In genomic region chr11:15843309-15843857, GRCh38 we compare ENCODE assay signal across 10 cellular contexts.
DNase-seq lines count a peak whose midpoint lies in the region; ATAC-seq and TF ChIP-seq lines count a peak whose summit lies in the region.
"Had no signal": no experiment of that assay in that cellular context is flagged by ENCODE, and none has a peak within 500 bp of the region (broad histone marks: within the 10 kb centered on the region; RNA-seq: fewer than 3 reads in every experiment).

No MANE protein-coding gene starts in this region.

- H3K4me1 Mint-ChIP-seq in chondrocyte (ENCODE audit: low read depth), result peaks cover 36% of the 10 kb centered on the region
- H3K4me1 Mint-ChIP-seq in naive thymus-derived CD8-positive, alpha-beta T cell, result no peaks in the 10 kb centered on the region

- H3K27ac Mint-ChIP-seq in chondrocyte (ENCODE audit: unreplicated experiment), result peak overlapping the region; percentile 71
- no peak overlapping the region for H3K27ac Mint-ChIP-seq in naive thymus-derived CD8-positive, alpha-beta T cell

- H3K4me3 Mint-ChIP-seq in chondrocyte (ENCODE audit: unreplicated experiment), result no peak overlapping the region
- H3K4me3 Mint-ChIP-seq in naive thymus-derived CD8-positive, alpha-beta T cell, result no peak overlapping the region

- DNase-seq in COR-L47 (lab: John Stamatoyannopoulos, UW) (peak; percentile 60), NCI-H2107 treated with DMSO at 0.1 percent for 48 hours (lab: John Stamatoyannopoulos, UW; ENCODE audit: unreplicated experiment) (peak; percentile 92), chondrocyte (ENCODE audit: low spot score) (no peak), myocyte (ENCODE audit: low read depth) (peak; percentile 22), NAMALWA (ENCODE audit: low spot score) (no peak)
- DNase-seq in naive thymus-derived CD8-positive, alpha-beta T cell, result no peak
- no peak for DNase-seq in NK-92 treated with Interleukin-12 subunit alpha and Interleukin-12 subunit beta, amount 100 ng/mL, for 24 hours (lab: John Stamatoyannopoulos, UW)
- DNase-seq: NCI-H2171, T-helper 2 cell had no signal

- no peak for TF ChIP-seq CTCF in chondrocyte (IDR thresholded peaks at IDR 0.05)

- H3K9me3 Mint-ChIP-seq in chondrocyte (ENCODE audit: low read depth), result no peaks in the 10 kb centered on the region
- H3K9me3 Mint-ChIP-seq in naive thymus-derived CD8-positive, alpha-beta T cell, result peaks cover 0 to 4% (median 0%) of the 10 kb centered on the region in 9 donors

- no peaks in the 10 kb centered on the region for H3K27me3 Mint-ChIP-seq in chondrocyte (ENCODE audit: low read depth)
- peaks cover 0 to 23% (median 5%) of the 10 kb centered on the region in 5 donors for H3K27me3 Mint-ChIP-seq in naive thymus-derived CD8-positive, alpha-beta T cell

- H3K36me3 Mint-ChIP-seq in chondrocyte (ENCODE audit: low read depth), result no peaks in the 10 kb centered on the region
- no peaks in the 10 kb centered on the region for H3K36me3 Mint-ChIP-seq in naive thymus-derived CD8-positive, alpha-beta T cell

- ATAC-seq in GM21367 (IDR thresholded peaks at IDR 0.05; ENCODE audit: unreplicated experiment), result no peak
- no peak for ATAC-seq in naive thymus-derived CD8-positive, alpha-beta T cell

- POLR2A ChIA-PET in naive thymus-derived CD8-positive, alpha-beta T cell (lab: Charles Lee), result no interaction called here

Comparison
In these comparisons a context has a peak if more than half of its experiments do, and no peak if none do; other contexts are left out.
1. DNase-seq: peak in COR-L47 (single experiment), NCI-H2107 treated with DMSO at 0.1 percent for 48 hours (single experiment) and myocyte (single experiment); none in chondrocyte (single experiment), NAMALWA (single experiment), naive thymus-derived CD8-positive, alpha-beta T cell (0 of 10) and NK-92 treated with Interleukin-12 subunit alpha and Interleukin-12 subunit beta, amount 100 ng/mL, for 24 hours (single experiment).